ENCODE assay signal across 28 cellular contexts in the genomic region with DNA sequence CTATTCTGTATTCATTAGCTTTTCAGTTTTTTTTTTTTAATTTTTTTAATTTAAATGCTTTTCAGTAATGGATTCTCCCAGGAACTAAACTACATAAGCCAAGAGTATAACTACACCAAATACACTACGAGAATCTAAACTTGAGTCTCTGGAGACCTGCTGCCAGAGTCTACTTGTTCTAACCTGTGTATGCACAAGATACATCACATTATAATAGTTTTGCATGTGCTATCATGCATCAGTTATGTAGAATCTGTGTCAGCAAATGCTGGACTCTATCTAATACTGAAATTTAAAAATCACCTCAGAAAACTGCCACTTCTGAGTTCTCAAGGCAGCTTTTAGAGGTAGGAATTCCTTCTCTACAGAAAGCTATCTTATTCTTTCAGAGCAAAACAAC.
"Had no signal": no experiment of that assay in that cellular context is flagged by ENCODE, and none has a peak within 500 bp of the region (broad histone marks: within the 10 kb centered on the region; RNA-seq: fewer than 3 reads in every experiment).

No MANE protein-coding gene starts in this region.

- H3K27ac Mint-ChIP-seq: naive thymus-derived CD8-positive, alpha-beta T cell; nephron; stimulated activated effector memory CD8-positive, alpha-beta T cell treated with anti-CD3 and anti-CD28 coated beads, Interleukin-12 subunit alpha, Interleukin-12 subunit beta, amount 100 ng/mL, for 72 hours; stimulated activated naive CD8-positive, alpha-beta T cell treated with anti-CD3 and anti-CD28 coated beads, Interleukin-15, Interleukin-2, amounts not matched to agents 100 ng/mL and 50 ng/mL, for 24 hours; type B pancreatic cell had no signal

- DNase-seq: hippocampal formation; kidney glomerular epithelial cell; left lung; lower lobe of right lung; mammary epithelial cell; mesenchymal stem cell; naive thymus-derived CD8-positive, alpha-beta T cell; occipital lobe; pancreas; posterior cingulate gyrus; retina; right cardiac atrium; stimulated activated CD4-positive, alpha-beta T cell treated with anti-CD3 and anti-CD28 coated beads, Interleukin-4, amount 100 ng/mL, for 24 hours; stimulated activated naive CD4-positive, alpha-beta T cell; uterus had no signal

- H3K36me3 ChIP-seq: left lung, lower lobe of right lung, neutrophil, pancreas, prostate gland, spleen, suprapubic skin, thoracic aorta, tibial nerve, uterus had no signal

- H3K36me3 Mint-ChIP-seq: naive thymus-derived CD8-positive, alpha-beta T cell; stimulated activated effector memory CD8-positive, alpha-beta T cell treated with anti-CD3 and anti-CD28 coated beads, Interleukin-12 subunit alpha, Interleukin-12 subunit beta, amount 100 ng/mL, for 72 hours; type B pancreatic cell had no signal

- H3K4me3 ChIP-seq: left lung, lower lobe of right lung, pancreas, prostate gland, skin epidermis, spleen, suprapubic skin, thoracic aorta, tibial nerve, uterus had no signal

- H3K27ac ChIP-seq: left lung, lower lobe of right lung, neutrophil, pancreas, prostate gland, skin epidermis, spleen, suprapubic skin, thoracic aorta, tibial nerve, uterus had no signal

- H3K4me1 ChIP-seq: left lung, lower lobe of right lung, pancreas, prostate gland, spleen, suprapubic skin, tibial nerve, uterus had no signal

- ATAC-seq: left lung; lower lobe of right lung; naive thymus-derived CD8-positive, alpha-beta T cell; pancreas; right cardiac atrium; sciatic nerve; stimulated activated effector memory CD8-positive, alpha-beta T cell treated with anti-CD3 and anti-CD28 coated beads, Interleukin-12 subunit alpha, Interleukin-12 subunit beta, amount 100 ng/mL, for 72 hours had no signal

- H3K27me3 Mint-ChIP-seq: stimulated activated naive CD8-positive, alpha-beta T cell treated with anti-CD3 and anti-CD28 coated beads, Interleukin-15, Interleukin-2, amounts not matched to agents 100 ng/mL and 50 ng/mL, for 24 hours had no signal

- H3K4me1 Mint-ChIP-seq: naive thymus-derived CD8-positive, alpha-beta T cell; nephron; neural crest cell; stimulated activated effector memory CD8-positive, alpha-beta T cell treated with anti-CD3 and anti-CD28 coated beads, Interleukin-12 subunit alpha, Interleukin-12 subunit beta, amount 100 ng/mL, for 72 hours had no signal

- H3K27me3 ChIP-seq: left lung, neutrophil, pancreas, spleen, suprapubic skin, uterus had no signal

- H3K4me3 Mint-ChIP-seq: naive thymus-derived CD8-positive, alpha-beta T cell; nephron; neural crest cell; stimulated activated effector memory CD8-positive, alpha-beta T cell treated with anti-CD3 and anti-CD28 coated beads, Interleukin-12 subunit alpha, Interleukin-12 subunit beta, amount 100 ng/mL, for 72 hours; stimulated activated naive CD8-positive, alpha-beta T cell treated with anti-CD3 and anti-CD28 coated beads, Interleukin-15, Interleukin-2, amounts not matched to agents 100 ng/mL and 50 ng/mL, for 24 hours; type B pancreatic cell had no signal

- H3K9me3 Mint-ChIP-seq: nephron; stimulated activated effector memory CD8-positive, alpha-beta T cell treated with anti-CD3 and anti-CD28 coated beads, Interleukin-12 subunit alpha, Interleukin-12 subunit beta, amount 100 ng/mL, for 72 hours; stimulated activated naive CD8-positive, alpha-beta T cell treated with anti-CD3 and anti-CD28 coated beads, Interleukin-15, Interleukin-2, amounts not matched to agents 100 ng/mL and 50 ng/mL, for 24 hours had no signal

- H3K9me3 ChIP-seq: left lung, lower lobe of right lung, neutrophil, pancreas, prostate gland, suprapubic skin, thoracic aorta, tibial nerve, uterus had no signal
